ENCODE assay signal across 24 cellular contexts in genomic region chr10:11386044-11386443, GRCh38.
"Had no signal": no experiment of that assay in that cellular context is flagged by ENCODE, and none has a peak within 500 bp of the region (broad histone marks: within the 10 kb centered on the region; RNA-seq: fewer than 3 reads in every experiment).

No MANE protein-coding gene starts in this region.

- H3K27ac Mint-ChIP-seq: dendritic cell treated with granulocyte-macrophage colony-stimulating factor and Interleukin-4, amounts not matched to agents 40 ng/mL and 50 ng/mL, for 4 days; naive thymus-derived CD4-positive, alpha-beta T cell; stimulated activated naive CD8-positive, alpha-beta T cell treated with anti-CD3 and anti-CD28 coated beads, Interleukin-15, amount 100 ng/mL, for 72 hours had no signal

- H3K27me3 Mint-ChIP-seq: dendritic cell treated with granulocyte-macrophage colony-stimulating factor and Interleukin-4, amounts not matched to agents 40 ng/mL and 50 ng/mL, for 4 days; stimulated activated naive CD8-positive, alpha-beta T cell treated with anti-CD3 and anti-CD28 coated beads, Interleukin-15, amount 100 ng/mL, for 72 hours had no signal

- ATAC-seq: heart right ventricle; left lobe of liver; naive thymus-derived CD4-positive, alpha-beta T cell; right lobe of liver; stimulated activated naive CD8-positive, alpha-beta T cell treated with anti-CD3 and anti-CD28 coated beads, Interleukin-15, amount 100 ng/mL, for 72 hours had no signal

- H3K27ac ChIP-seq: esophagus squamous epithelium, heart right ventricle, ovary, right lobe of liver, thyroid gland, vagina had no signal

- H3K4me3 ChIP-seq: esophagus squamous epithelium, heart right ventricle, ovary, right lobe of liver, thyroid gland, vagina had no signal

- H3K4me1 ChIP-seq: esophagus squamous epithelium, right lobe of liver, thyroid gland, vagina had no signal

- H3K27me3 ChIP-seq: esophagus squamous epithelium, heart right ventricle, ovary, right lobe of liver, thyroid gland, vagina had no signal

- DNase-seq: effector CD8-positive, alpha-beta T cell; erythroblast; esophagus squamous epithelium; foreskin melanocyte; glutamatergic neuron; heart right ventricle; hippocampal formation; mesenchymal stem cell; midbrain; naive thymus-derived CD4-positive, alpha-beta T cell; nephron progenitor cell; occipital lobe; ovary; retina; right lobe of liver; small intestine; stimulated activated CD4-positive, alpha-beta T cell treated with anti-CD3 and anti-CD28 coated beads, Interleukin-15, amount 100 ng/mL, for 24 hours; stimulated activated CD4-positive, alpha-beta T cell treated with anti-CD3 and anti-CD28 coated beads, Interleukin-2, amount 100 ng/mL, for 48 hours; stimulated activated naive CD4-positive, alpha-beta T cell; stimulated activated naive CD8-positive, alpha-beta T cell treated with anti-CD3 and anti-CD28 coated beads, Interleukin-15, amount 100 ng/mL, for 72 hours; thyroid gland had no signal

- H3K36me3 ChIP-seq: esophagus squamous epithelium, heart right ventricle, ovary, right lobe of liver, thyroid gland, vagina had no signal

- H3K36me3 Mint-ChIP-seq: naive thymus-derived CD4-positive, alpha-beta T cell had no signal

- H3K9me3 ChIP-seq: esophagus squamous epithelium, heart right ventricle, ovary, right lobe of liver, thyroid gland, vagina had no signal

- H3K4me3 Mint-ChIP-seq: dendritic cell treated with granulocyte-macrophage colony-stimulating factor and Interleukin-4, amounts not matched to agents 40 ng/mL and 50 ng/mL, for 4 days; naive thymus-derived CD4-positive, alpha-beta T cell; nephron progenitor cell; stimulated activated naive CD8-positive, alpha-beta T cell treated with anti-CD3 and anti-CD28 coated beads, Interleukin-15, amount 100 ng/mL, for 72 hours had no signal

- H3K9me3 Mint-ChIP-seq: dendritic cell treated with granulocyte-macrophage colony-stimulating factor and Interleukin-4, amounts not matched to agents 40 ng/mL and 50 ng/mL, for 4 days; stimulated activated naive CD8-positive, alpha-beta T cell treated with anti-CD3 and anti-CD28 coated beads, Interleukin-15, amount 100 ng/mL, for 72 hours had no signal
